8 cellular contexts compared by ENCODE assay signal in genomic region chr17:1532836-1533602, GRCh38.
DNase-seq lines count a peak whose midpoint lies in the region; ATAC-seq lines count a peak whose summit lies in the region.

No MANE protein-coding gene starts in this region.

- DNase-seq in ELR (ENCODE audit: low read depth) = peak; percentile 40
- DNase-seq in NOMO-1 treated with DMSO at 0.1 percent for 48 hours (lab: John Stamatoyannopoulos, UW; ENCODE audit: unreplicated experiment) = peak; percentile 72
- DNase-seq in activated effector memory CD4-positive, alpha-beta T cell treated with anti-CD3 and anti-CD28 coated beads, Interleukin-2, amount 50 U/mL, for 16 hours = peak; percentile 78
- DNase-seq in islet precursor cell = peak; percentile 76
- no peak for DNase-seq in HCEC 1CT
- DNase-seq in NCI-H187 treated with DMSO at 0.1 percent for 48 hours (lab: John Stamatoyannopoulos, UW) = no peak

- ATAC-seq in HG03521 (IDR thresholded peaks at IDR 0.05; ENCODE audit: unreplicated experiment) (no peak), HG02970 (IDR thresholded peaks at IDR 0.05; ENCODE audit: low FRiP score, unreplicated experiment) (no peak)

Comparison
In these comparisons a context has a peak if more than half of its experiments do, and no peak if none do; other contexts are left out.
1. DNase-seq: peak in ELR (single experiment), NOMO-1 treated with DMSO at 0.1 percent for 48 hours (single experiment), activated effector memory CD4-positive, alpha-beta T cell treated with anti-CD3 and anti-CD28 coated beads, Interleukin-2, amount 50 U/mL, for 16 hours (single experiment) and islet precursor cell (single experiment); none in HCEC 1CT (single experiment) and NCI-H187 treated with DMSO at 0.1 percent for 48 hours (single experiment).